In genomic region chr14:89618309-89618708, GRCh38 we compare ENCODE assay signal across 8 cellular contexts.
DNase-seq lines count a peak whose midpoint lies in the region; ATAC-seq and TF ChIP-seq lines count a peak whose summit lies in the region.

No MANE protein-coding gene starts in this region.

- H3K9me3 Mint-ChIP-seq in activated T-helper 2 cell treated with anti-CD3 and anti-CD28 coated beads, Interferon-gamma antibody, Interleukin-2, Interleukin-4, amounts not matched to agents 10 μg/mL and 5 μg/mL and 100 μg/mL, durations not matched to agents 14 hours and 24 hours and 36 hours: no peaks in the 10 kb centered on the region

- DNase-seq in A673 (ENCODE audit: low spot score) (peak; percentile 3), HAP-1 (ENCODE audit: low spot score in 2 of 2) (no peak), right atrium auricular region (ENCODE audit: low spot score) (no peak), retina (peak; percentile 52), COLO668 (lab: John Stamatoyannopoulos, UW; ENCODE audit: unreplicated experiment) (no peak)
- DNase-seq in activated T-helper 2 cell treated with anti-CD3 and anti-CD28 coated beads, Interferon-gamma antibody, Interleukin-2, Interleukin-4, amounts not matched to agents 10 μg/mL and 5 μg/mL and 100 μg/mL, durations not matched to agents 14 hours and 24 hours and 36 hours (ENCODE audit: low spot score): no peak

- H3K36me3 ChIP-seq in A673 (ENCODE audit: insufficient read depth, low read length, poor library complexity, severe bottlenecking): no peaks in the 10 kb centered on the region
- no peaks in the 10 kb centered on the region for H3K36me3 ChIP-seq in HAP-1 (replicated peaks)
- H3K36me3 ChIP-seq in right atrium auricular region: no peaks in the 10 kb centered on the region

- H3K27me3 ChIP-seq in A673 (replicated peaks; ENCODE audit: insufficient read depth, low read depth, low read length, poor library complexity) (no peaks in the 10 kb centered on the region), HAP-1 (ENCODE audit: low read depth) (no peaks in the 10 kb centered on the region), right atrium auricular region (no peaks in the 10 kb centered on the region)

- H3K36me3 Mint-ChIP-seq in activated T-helper 2 cell treated with anti-CD3 and anti-CD28 coated beads, Interferon-gamma antibody, Interleukin-2, Interleukin-4, amounts not matched to agents 10 μg/mL and 5 μg/mL and 100 μg/mL, durations not matched to agents 14 hours and 24 hours and 36 hours (ENCODE audit: low read depth): peaks cover 16% of the 10 kb centered on the region

- H3K27ac ChIP-seq in A673 (ENCODE audit: low read depth, low read length, poor library complexity, severe bottlenecking): peak overlapping the region; percentile 35
- peak overlapping the region; percentile 85 for H3K27ac ChIP-seq in right atrium auricular region

- peak overlapping the region; percentile 97 for H3K27ac Mint-ChIP-seq in activated T-helper 2 cell treated with anti-CD3 and anti-CD28 coated beads, Interferon-gamma antibody, Interleukin-2, Interleukin-4, amounts not matched to agents 10 μg/mL and 5 μg/mL and 100 μg/mL, durations not matched to agents 14 hours and 24 hours and 36 hours

- ATAC-seq in GM18870 (IDR thresholded peaks at IDR 0.05; ENCODE audit: unreplicated experiment) (no peak), HG02870 (IDR thresholded peaks at IDR 0.05; ENCODE audit: unreplicated experiment) (no peak)

- in situ Hi-C loops in HAP-1 (cut with MboI; ENCODE audit: low sequenced_read_pairs): no loop called here

- TSS peak; percentile 35 for BruUV-seq in A673 (replicated peaks; lab: Mats Ljungman, UMichigan)

- peaks cover 30% of the 10 kb centered on the region for H3K4me1 ChIP-seq in A673 (ENCODE audit: insufficient read depth, low read length, poor library complexity, severe bottlenecking)
- H3K4me1 ChIP-seq in HAP-1: peaks cover 37% of the 10 kb centered on the region
- peaks cover 0 to 47% of the 10 kb centered on the region in 2 donors for H3K4me1 ChIP-seq in right atrium auricular region

- H3K4me3 ChIP-seq in A673 (ENCODE audit: low read depth, low read length, poor library complexity, severe bottlenecking) (peak overlapping the region; percentile 74), HAP-1 (peak overlapping the region; percentile 50), right atrium auricular region (peak overlapping the region; percentile 75 to 79)

- TF ChIP-seq CTCF in A673 (conservative IDR thresholded peaks at IDR 0.05; ENCODE audit: low read depth, low read length) (no peak), right atrium auricular region (IDR thresholded peaks at IDR 0.05) (no peak)

- no peaks in the 10 kb centered on the region for H3K9me3 ChIP-seq in A673 (ENCODE audit: low read depth, low read length, poor library complexity, severe bottlenecking)
- H3K9me3 ChIP-seq in HAP-1: no peaks in the 10 kb centered on the region
- no peaks in the 10 kb centered on the region for H3K9me3 ChIP-seq in right atrium auricular region

- POLR2A ChIA-PET in A673 (lab: Charles Lee; ENCODE audit: low non-redundant PET): no interaction called here

- H3K4me1 Mint-ChIP-seq in activated T-helper 2 cell treated with anti-CD3 and anti-CD28 coated beads, Interferon-gamma antibody, Interleukin-2, Interleukin-4, amounts not matched to agents 10 μg/mL and 5 μg/mL and 100 μg/mL, durations not matched to agents 14 hours and 24 hours and 36 hours (ENCODE audit: low read depth): peaks cover 70% of the 10 kb centered on the region

- intact Hi-C loops in A673 (cut with micrococcal nuclease; ENCODE audit: unreplicated experiment): no loop called here
- intact Hi-C loops in activated T-helper 2 cell treated with anti-CD3 and anti-CD28 coated beads, Interferon-gamma antibody, Interleukin-2, Interleukin-4, amounts not matched to agents 10 μg/mL and 5 μg/mL and 100 μg/mL, durations not matched to agents 14 hours and 24 hours and 36 hours (cut with micrococcal nuclease): loop anchor here (2.0 to 10.0 kb wide), 6 partner anchors 84 to 444 kb away; partner anchors contain the start of gene TDP1

- CTCF ChIA-PET in A673 (lab: Charles Lee): no interaction called here

- H3K27me3 Mint-ChIP-seq in activated T-helper 2 cell treated with anti-CD3 and anti-CD28 coated beads, Interferon-gamma antibody, Interleukin-2, Interleukin-4, amounts not matched to agents 10 μg/mL and 5 μg/mL and 100 μg/mL, durations not matched to agents 14 hours and 24 hours and 36 hours (ENCODE audit: low read depth): no peaks in the 10 kb centered on the region

- H3K4me3 Mint-ChIP-seq in activated T-helper 2 cell treated with anti-CD3 and anti-CD28 coated beads, Interferon-gamma antibody, Interleukin-2, Interleukin-4, amounts not matched to agents 10 μg/mL and 5 μg/mL and 100 μg/mL, durations not matched to agents 14 hours and 24 hours and 36 hours (ENCODE audit: low read depth): peak overlapping the region; percentile 91

Comparison
In these comparisons a context has a peak if more than half of its experiments do, and no peak if none do; other contexts are left out.
1. DNase-seq: peak in A673 (single experiment) and retina (single experiment); none in HAP-1 (0 of 2), activated T-helper 2 cell treated with anti-CD3 and anti-CD28 coated beads, Interferon-gamma antibody, Interleukin-2, Interleukin-4, amounts not matched to agents 10 μg/mL and 5 μg/mL and 100 μg/mL, durations not matched to agents 14 hours and 24 hours and 36 hours (single experiment), right atrium auricular region (single experiment) and COLO668 (single experiment).
2. Peak in every context shown above with its lines, with median percentiles within 50 percentile points of each other: H3K4me3 ChIP-seq.